Comparison of ENCODE assay signal across 8 cellular contexts in the genomic region with DNA sequence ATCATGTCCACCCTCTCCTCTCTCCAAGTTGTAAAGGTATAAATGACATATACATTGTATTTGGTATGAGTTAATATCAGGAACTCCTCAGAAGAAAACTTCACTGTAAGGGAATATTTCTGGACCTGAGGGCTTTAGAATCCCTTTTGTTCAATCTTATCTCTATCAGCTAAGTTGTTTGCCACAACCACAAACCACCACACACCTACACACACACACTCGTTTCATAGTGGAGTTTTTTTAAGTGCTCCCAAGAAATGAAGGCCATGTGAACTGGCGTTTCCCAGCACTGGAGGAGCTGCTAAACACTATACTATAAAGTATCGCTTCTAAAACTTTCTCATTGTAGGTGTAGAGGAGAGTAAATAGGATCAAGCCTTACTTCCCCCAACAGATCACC.
"Had no signal": no experiment of that assay in that cellular context is flagged by ENCODE, and none has a peak within 500 bp of the region (broad histone marks: within the 10 kb centered on the region; RNA-seq: fewer than 3 reads in every experiment).

No MANE protein-coding gene starts in this region.

- H3K9me3 ChIP-seq: HAP-1 had no signal

- H2AFZ ChIP-seq: GM23248 had no signal

- DNase-seq: GM23248, GOT3, H7, HFFc6 had no signal

- H3K9ac ChIP-seq: GM23248 had no signal

- H3K36me3 ChIP-seq: HAP-1 had no signal

- H3K27ac ChIP-seq: GM23248, HL-60 had no signal

- ATAC-seq: HCT116, HepG2 had no signal

- H3K4me3 ChIP-seq: GM23248, HAP-1 had no signal
